9 cellular contexts compared by ENCODE assay signal in the genomic region with DNA sequence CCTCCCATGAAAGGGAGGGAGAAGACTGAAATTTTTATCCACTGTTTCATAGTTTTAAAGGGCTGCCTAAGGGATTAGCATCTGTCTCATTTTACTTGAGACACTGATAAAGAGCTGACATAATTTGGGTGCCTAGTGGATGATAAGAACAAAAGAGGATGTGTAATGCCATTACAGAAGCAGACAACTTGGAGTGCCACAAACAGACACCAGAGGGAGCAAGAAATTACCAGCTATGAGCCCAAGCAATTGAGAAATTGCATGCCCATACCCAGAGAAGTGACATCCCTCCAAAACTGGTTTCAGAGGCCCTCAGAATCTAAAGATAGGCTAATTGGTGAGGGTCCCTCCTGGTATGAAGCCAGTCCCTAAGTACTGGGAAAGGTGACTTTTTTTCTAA. TPM values are rescaled to one million over a fixed set of nuclear protein-coding genes. Genes with fewer than 3 reads are reported as not detected.
DNase-seq lines count a peak whose midpoint lies in the region; ATAC-seq and TF ChIP-seq lines count a peak whose summit lies in the region.
"Had no signal": no experiment of that assay in that cellular context is flagged by ENCODE, and none has a peak within 500 bp of the region (broad histone marks: within the 10 kb centered on the region; RNA-seq: fewer than 3 reads in every experiment).

No MANE protein-coding gene starts in this region.

- intact Hi-C loops in body of pancreas (cut with DNase I): no loop called here
- intact Hi-C loops in psoas muscle (cut with DNase I): no loop called here

- H3K9me2 ChIP-seq in GM23248 (ENCODE audit: insufficient read depth) (no peaks in the 10 kb centered on the region), Loucy (replicated peaks; ENCODE audit: low read depth, low read length) (no peaks in the 10 kb centered on the region)

- H2AFZ ChIP-seq in GM23248 (no peak overlapping the region), Loucy (ENCODE audit: low read length) (no peak overlapping the region)
- H2AFZ ChIP-seq: parathyroid adenoma had no signal

- H3K36me3 Mint-ChIP-seq in activated T-cell treated with anti-CD3 and anti-CD28 coated beads, Interleukin-2, amount 50 U/mL, for 72 hours (ENCODE audit: insufficient read depth in 2 of 2): peaks cover 0 to 1% of the 10 kb centered on the region in 2 donors

- TF ChIP-seq POLR2A in body of pancreas (IDR thresholded peaks at IDR 0.05): no peak

- H3K4me2 ChIP-seq in GM23248 (ENCODE audit: unreplicated experiment): no peak overlapping the region
- H3K4me2 ChIP-seq in Loucy (ENCODE audit: low read depth, low read length, poor library complexity, severe bottlenecking): no peak overlapping the region

- no peaks in the 10 kb centered on the region for H3F3A ChIP-seq in GM23248 (ENCODE audit: insufficient read depth)
- H3F3A ChIP-seq in Loucy (ENCODE audit: low read depth): no peaks in the 10 kb centered on the region

- H3K79me2 ChIP-seq in GM23248 (ENCODE audit: insufficient read depth): no peaks in the 10 kb centered on the region
- H3K79me2 ChIP-seq in Loucy (ENCODE audit: insufficient read depth, low read length): no peaks in the 10 kb centered on the region
- H3K79me2 ChIP-seq: parathyroid adenoma had no signal

- H3K36me3 ChIP-seq in GM23248 (ENCODE audit: low read depth): no peaks in the 10 kb centered on the region
- H3K36me3 ChIP-seq in Loucy (ENCODE audit: insufficient read depth, low read length): no peaks in the 10 kb centered on the region
- H3K36me3 ChIP-seq in body of pancreas (replicated peaks in 1 of 2; ENCODE audit: insufficient read depth in 1 of 2, low read depth in 2 of 2): no peaks in the 10 kb centered on the region
- H3K36me3 ChIP-seq in psoas muscle (ENCODE audit: insufficient read depth in 1 of 2, low read depth in 1 of 2): no peaks in the 10 kb centered on the region

- no peaks in the 10 kb centered on the region for H3K27me3 ChIP-seq in GM23248 (replicated peaks; ENCODE audit: insufficient read depth)
- H3K27me3 ChIP-seq in Loucy (ENCODE audit: insufficient read depth, low read length, poor library complexity, severe bottlenecking): no peaks in the 10 kb centered on the region
- H3K27me3 ChIP-seq in body of pancreas: no peaks in the 10 kb centered on the region
- H3K27me3 ChIP-seq in psoas muscle (ENCODE audit: insufficient read depth in 3 of 3, low read length in 2 of 3): no peaks in the 10 kb centered on the region

- no peak overlapping the region for H3K27ac Mint-ChIP-seq in activated T-cell treated with anti-CD3 and anti-CD28 coated beads, Interleukin-2, amount 50 U/mL, for 72 hours

- peaks cover 0 to 2% of the 10 kb centered on the region in 2 donors for H3K9me3 Mint-ChIP-seq in activated T-cell treated with anti-CD3 and anti-CD28 coated beads, Interleukin-2, amount 50 U/mL, for 72 hours

- H3K4me1 Mint-ChIP-seq in activated T-cell treated with anti-CD3 and anti-CD28 coated beads, Interleukin-2, amount 50 U/mL, for 72 hours (ENCODE audit: low read depth): no peaks in the 10 kb centered on the region

- H3K4me3 Mint-ChIP-seq in activated T-cell treated with anti-CD3 and anti-CD28 coated beads, Interleukin-2, amount 50 U/mL, for 72 hours: no peak overlapping the region

- in situ Hi-C loops in GM23248 (cut with MboI): no loop called here

- DNase-seq in activated T-cell treated with anti-CD3 and anti-CD28 coated beads, Interleukin-2, amount 50 U/mL, for 72 hours: peak; percentile 1 to 14
- no peak for DNase-seq in activated T-cell treated with anti-CD3 and anti-CD28 coated beads for 4 hours
- peak; percentile 10 for DNase-seq in GM23248
- peak in 3 of 4 donors; percentile 10 to 44 (median 13) for DNase-seq in body of pancreas
- no peak for DNase-seq in psoas muscle
- DNase-seq in NCI-H2029 treated with DMSO at 0.1 percent for 48 hours (lab: John Stamatoyannopoulos, UW): no peak
- no peak for DNase-seq in NCI-H526 treated with DMSO at 0.1 percent for 48 hours (lab: John Stamatoyannopoulos, UW)

- TF ChIP-seq CTCF in Loucy (conservative IDR thresholded peaks at IDR 0.05; ENCODE audit: low read length) (peak; percentile 50), body of pancreas (IDR thresholded peaks at IDR 0.05) (peak in 5 of 7 experiments; percentile 24 to 59 (median 38)), psoas muscle (IDR thresholded peaks at IDR 0.05) (peak; percentile 21)

- peaks cover 26% of the 10 kb centered on the region for H3K27me3 Mint-ChIP-seq in activated T-cell treated with anti-CD3 and anti-CD28 coated beads, Interleukin-2, amount 50 U/mL, for 72 hours (ENCODE audit: low read depth)

- H3K27ac ChIP-seq in GM23248 (no peak overlapping the region), body of pancreas (no peak overlapping the region), psoas muscle (no peak overlapping the region)
- H3K27ac ChIP-seq: parathyroid adenoma had no signal

- ATAC-seq in activated T-cell treated with anti-CD3 and anti-CD28 coated beads, Interleukin-2, amount 50 U/mL, for 72 hours (replicated peaks in 1 of 2): no peak
- ATAC-seq in body of pancreas: peak; percentile 38
- no peak for ATAC-seq in psoas muscle

- H4K20me1 ChIP-seq in GM23248 (ENCODE audit: insufficient read depth) (no peaks in the 10 kb centered on the region), Loucy (ENCODE audit: insufficient read depth, low read length, poor library complexity, severe bottlenecking) (no peaks in the 10 kb centered on the region)

- H3K4me3 ChIP-seq in GM23248 (no peak overlapping the region), Loucy (ENCODE audit: low read length, poor library complexity, severe bottlenecking) (no peak overlapping the region), body of pancreas (no peak overlapping the region), psoas muscle (no peak overlapping the region)

- H3K9ac ChIP-seq in GM23248 (no peak overlapping the region), Loucy (ENCODE audit: low read depth, low read length, poor library complexity, severe bottlenecking) (no peak overlapping the region)
- H3K9ac ChIP-seq: parathyroid adenoma had no signal

- H3K9me3 ChIP-seq in GM23248 (ENCODE audit: low read depth) (no peaks in the 10 kb centered on the region), Loucy (ENCODE audit: insufficient read depth, low read depth, low read length) (no peaks in the 10 kb centered on the region), body of pancreas (no peaks in the 10 kb centered on the region), psoas muscle (peaks cover 3% of the 10 kb centered on the region)

- H3K4me1 ChIP-seq in GM23248 (ENCODE audit: insufficient read depth): no peaks in the 10 kb centered on the region
- H3K4me1 ChIP-seq in Loucy (ENCODE audit: insufficient read depth, low read length, poor library complexity, severe bottlenecking): no peaks in the 10 kb centered on the region
- no peaks in the 10 kb centered on the region for H3K4me1 ChIP-seq in body of pancreas
- no peaks in the 10 kb centered on the region for H3K4me1 ChIP-seq in psoas muscle
- H3K4me1 ChIP-seq: parathyroid adenoma had no signal

RNA-seq across cellular contexts. Expression of a gene that starts 38.5 kb away (rescaled TPM):
- not detected for total RNA-seq in activated T-cell treated with anti-CD3 and anti-CD28 coated beads, Interleukin-2, amount 50 U/mL, for 72 hours
- total RNA-seq in GM23248 (2014; rRNA removed; shearing (Covaris generic)): not detected in 2 replicates
- polyA plus RNA-seq in GM23248 (2016; fragmentation: Nextera tagmentation; extraction: Ambion mirVana) (not detected in 2 replicates), psoas muscle (not detected)
- total RNA-seq in body of pancreas (not detected), psoas muscle (not detected)

Comparison
In these comparisons a context has a peak if more than half of its experiments do, and no peak if none do; other contexts are left out.
1. DNase-seq: peak in activated T-cell treated with anti-CD3 and anti-CD28 coated beads, Interleukin-2, amount 50 U/mL, for 72 hours (2 of 2), GM23248 (single experiment) and body of pancreas (3 of 4); none in activated T-cell treated with anti-CD3 and anti-CD28 coated beads for 4 hours (single experiment), psoas muscle (0 of 2), NCI-H2029 treated with DMSO at 0.1 percent for 48 hours (single experiment) and NCI-H526 treated with DMSO at 0.1 percent for 48 hours (single experiment).
2. Peak in every context shown above with its lines, with median percentiles within 50 percentile points of each other: CTCF ChIP-seq.